In the genomic region with DNA sequence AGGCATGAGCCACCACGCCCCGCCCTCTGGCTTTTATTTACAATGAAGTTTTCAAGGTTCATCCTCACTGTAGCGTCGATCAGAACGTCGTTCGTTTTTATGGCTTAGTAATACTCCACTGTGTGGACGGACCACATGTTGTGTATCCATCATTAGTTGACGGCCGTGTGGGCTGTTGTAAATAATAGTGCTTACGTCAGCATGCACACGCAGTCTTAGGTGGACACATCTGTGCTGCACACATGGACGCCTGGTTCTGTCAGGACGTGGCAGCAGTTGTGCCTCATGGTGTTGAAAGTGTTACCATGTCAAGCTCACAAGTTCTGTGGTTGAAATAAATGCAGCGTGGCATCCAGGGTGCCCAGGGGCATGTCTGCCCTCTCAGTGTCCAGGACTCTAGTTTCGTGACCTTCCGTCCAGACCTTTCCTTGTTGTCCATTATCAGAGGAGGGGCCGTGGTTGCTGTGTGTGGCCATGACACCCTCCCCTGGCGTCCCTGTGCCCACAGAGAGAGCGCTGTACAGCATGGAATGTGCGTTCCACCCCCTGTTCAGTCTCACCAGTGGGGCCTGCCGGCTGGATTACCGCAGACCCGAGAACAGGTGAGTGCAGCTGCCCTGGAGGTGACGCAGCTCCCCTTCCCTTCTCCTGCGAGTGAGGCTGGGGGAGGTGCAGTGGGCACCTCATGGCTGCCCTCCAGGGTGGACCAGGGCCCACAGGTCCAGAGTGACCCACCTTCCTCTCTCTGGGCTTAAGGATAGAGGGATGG, we compare ENCODE assay signal across 25 cellular contexts.
"Had no signal": no experiment of that assay in that cellular context is flagged by ENCODE, and none has a peak within 500 bp of the region (broad histone marks: within the 10 kb centered on the region; RNA-seq: fewer than 3 reads in every experiment).

No MANE protein-coding gene starts in this region.

- H3K9ac ChIP-seq: KMS-11 had no signal

- ATAC-seq: activated CD8-positive, alpha-beta memory T cell treated with anti-CD3 and anti-CD28 coated beads, Interleukin-2, amount 10 ng/mL, durations not matched to agents 7 days and 5 days; Panc1; T-helper 17 cell had no signal

- DNase-seq: activated B cell treated with CpG ODN at 0.5 μM for 24 hours; activated CD4-positive, alpha-beta T cell treated with anti-CD3 and anti-CD28 coated beads for 1 hour; activated CD4-positive, alpha-beta T cell treated with anti-CD3 and anti-CD28 coated beads, Interleukin-2, amount 10 ng/mL, durations not matched to agents 24 days and 14 days; activated CD4-positive, alpha-beta T cell treated with anti-CD3 and anti-CD28 coated beads, Interleukin-2, amount 50 U/mL, for 48 hours; activated CD8-positive, alpha-beta memory T cell treated with anti-CD3 and anti-CD28 coated beads, Interleukin-2, amount 10 ng/mL, durations not matched to agents 7 days and 5 days; activated effector memory CD4-positive, alpha-beta T cell treated with Interleukin-2 at 50 U/mL for 16 hours; activated naive CD4-positive, alpha-beta T cell treated with Interleukin-2 at 50 U/mL for 16 hours; activated T-cell treated with anti-CD3 and anti-CD28 coated beads, Interleukin-2, amount 50 U/mL, for 24 hours; amygdala; NCI-H1092 treated with DMSO at 0.1 percent for 48 hours; NCI-H1417 treated with DMSO at 0.1 percent for 48 hours; NCI-H1694; NCI-H2029; NCI-H345; NCI-H510A treated with DMSO at 0.1 percent for 48 hours; NCI-H69; NK-92 treated with Interleukin-12 subunit alpha and Interleukin-12 subunit beta, amount 100 ng/mL, for 24 hours; OCI-M1; SHP77 treated with DMSO at 0.1 percent for 48 hours; T-helper 17 cell; T-helper 9 cell had no signal

- H3K4me3 ChIP-seq: cardiac muscle cell had no signal

- H3K27ac ChIP-seq: cardiac muscle cell, KMS-11 had no signal

- FAIRE-seq: astrocyte had no signal

- H3K4me2 ChIP-seq: KMS-11 had no signal

- H3K27me3 ChIP-seq: cardiac muscle cell had no signal
